In the genomic region with DNA sequence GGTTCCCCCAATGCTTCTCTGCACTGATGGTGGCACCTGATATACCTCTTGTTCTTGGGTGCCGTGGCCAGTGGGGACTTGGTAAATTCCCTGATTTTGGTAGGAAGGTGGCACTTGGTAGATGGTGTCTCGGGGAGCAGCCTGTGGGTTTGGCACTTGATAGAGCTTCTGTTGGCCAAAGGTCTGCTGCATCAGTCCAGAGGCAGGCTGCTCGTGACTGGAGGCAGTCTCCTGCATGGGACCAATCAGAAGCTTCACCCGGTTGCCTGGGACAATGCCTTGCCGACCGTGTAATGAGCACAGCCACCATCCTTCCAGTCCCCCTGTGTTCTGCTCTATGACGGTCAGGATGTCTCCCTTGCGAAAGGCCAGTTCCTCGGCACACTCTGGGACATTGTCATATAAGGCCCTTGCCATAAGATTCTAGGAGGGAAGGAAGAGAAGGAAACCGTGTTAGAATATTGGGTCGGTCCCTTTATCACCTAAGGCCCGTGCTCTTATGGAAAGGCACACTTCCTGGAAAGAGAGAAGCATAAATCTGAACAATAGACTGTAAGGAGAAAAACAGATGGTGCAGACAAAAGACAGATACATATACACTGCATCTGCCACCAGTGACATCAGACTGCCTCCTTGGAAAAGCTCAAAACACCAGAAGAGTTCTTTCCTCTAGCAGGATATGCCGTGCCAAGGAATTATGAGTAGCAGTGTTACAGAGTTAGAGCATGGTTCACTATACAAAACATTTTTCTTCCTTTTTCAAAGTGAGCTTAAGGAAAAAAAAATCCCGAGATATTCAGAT, we compare ENCODE assay signal across 1 cellular context.
A peak's percentile ranks its signal among the peaks of the same experiment; 100 is the strongest.
TF ChIP-seq lines count a peak whose summit lies in the region.

No MANE protein-coding gene starts in this region.

TF ChIP-seq in HepG2, 621 proteins besides CTCF, POLR2A, EP300 and RAD21 (continued from another document and continues in another):
- TF ChIP-seq, protein P1, sequence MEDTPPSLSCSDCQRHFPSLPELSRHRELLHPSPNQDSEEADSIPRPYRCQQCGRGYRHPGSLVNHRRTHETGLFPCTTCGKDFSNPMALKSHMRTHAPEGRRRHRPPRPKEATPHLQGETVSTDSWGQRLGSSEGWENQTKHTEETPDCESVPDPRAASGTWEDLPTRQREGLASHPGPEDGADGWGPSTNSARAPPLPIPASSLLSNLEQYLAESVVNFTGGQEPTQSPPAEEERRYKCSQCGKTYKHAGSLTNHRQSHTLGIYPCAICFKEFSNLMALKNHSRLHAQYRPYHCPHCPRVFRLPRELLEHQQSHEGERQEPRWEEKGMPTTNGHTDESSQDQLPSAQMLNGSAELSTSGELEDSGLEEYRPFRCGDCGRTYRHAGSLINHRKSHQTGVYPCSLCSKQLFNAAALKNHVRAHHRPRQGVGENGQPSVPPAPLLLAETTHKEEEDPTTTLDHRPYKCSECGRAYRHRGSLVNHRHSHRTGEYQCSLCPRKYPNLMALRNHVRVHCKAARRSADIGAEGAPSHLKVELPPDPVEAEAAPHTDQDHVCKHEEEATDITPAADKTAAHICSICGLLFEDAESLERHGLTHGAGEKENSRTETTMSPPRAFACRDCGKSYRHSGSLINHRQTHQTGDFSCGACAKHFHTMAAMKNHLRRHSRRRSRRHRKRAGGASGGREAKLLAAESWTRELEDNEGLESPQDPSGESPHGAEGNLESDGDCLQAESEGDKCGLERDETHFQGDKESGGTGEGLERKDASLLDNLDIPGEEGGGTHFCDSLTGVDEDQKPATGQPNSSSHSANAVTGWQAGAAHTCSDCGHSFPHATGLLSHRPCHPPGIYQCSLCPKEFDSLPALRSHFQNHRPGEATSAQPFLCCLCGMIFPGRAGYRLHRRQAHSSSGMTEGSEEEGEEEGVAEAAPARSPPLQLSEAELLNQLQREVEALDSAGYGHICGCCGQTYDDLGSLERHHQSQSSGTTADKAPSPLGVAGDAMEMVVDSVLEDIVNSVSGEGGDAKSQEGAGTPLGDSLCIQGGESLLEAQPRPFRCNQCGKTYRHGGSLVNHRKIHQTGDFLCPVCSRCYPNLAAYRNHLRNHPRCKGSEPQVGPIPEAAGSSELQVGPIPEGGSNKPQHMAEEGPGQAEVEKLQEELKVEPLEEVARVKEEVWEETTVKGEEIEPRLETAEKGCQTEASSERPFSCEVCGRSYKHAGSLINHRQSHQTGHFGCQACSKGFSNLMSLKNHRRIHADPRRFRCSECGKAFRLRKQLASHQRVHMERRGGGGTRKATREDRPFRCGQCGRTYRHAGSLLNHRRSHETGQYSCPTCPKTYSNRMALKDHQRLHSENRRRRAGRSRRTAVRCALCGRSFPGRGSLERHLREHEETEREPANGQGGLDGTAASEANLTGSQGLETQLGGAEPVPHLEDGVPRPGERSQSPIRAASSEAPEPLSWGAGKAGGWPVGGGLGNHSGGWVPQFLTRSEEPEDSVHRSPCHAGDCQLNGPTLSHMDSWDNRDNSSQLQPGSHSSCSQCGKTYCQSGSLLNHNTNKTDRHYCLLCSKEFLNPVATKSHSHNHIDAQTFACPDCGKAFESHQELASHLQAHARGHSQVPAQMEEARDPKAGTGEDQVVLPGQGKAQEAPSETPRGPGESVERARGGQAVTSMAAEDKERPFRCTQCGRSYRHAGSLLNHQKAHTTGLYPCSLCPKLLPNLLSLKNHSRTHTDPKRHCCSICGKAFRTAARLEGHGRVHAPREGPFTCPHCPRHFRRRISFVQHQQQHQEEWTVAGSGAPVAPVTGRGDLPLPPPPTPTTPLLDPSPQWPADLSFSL (CRISPR knock-in tag; IDR thresholded peaks at IDR 0.05) = no peak
- TF ChIP-seq RARA (CRISPR knock-in tag; IDR thresholded peaks at IDR 0.05) = no peak
- no peak for TF ChIP-seq MTF1 (CRISPR knock-in tag; IDR thresholded peaks at IDR 0.05)
- TF ChIP-seq, protein P2, sequence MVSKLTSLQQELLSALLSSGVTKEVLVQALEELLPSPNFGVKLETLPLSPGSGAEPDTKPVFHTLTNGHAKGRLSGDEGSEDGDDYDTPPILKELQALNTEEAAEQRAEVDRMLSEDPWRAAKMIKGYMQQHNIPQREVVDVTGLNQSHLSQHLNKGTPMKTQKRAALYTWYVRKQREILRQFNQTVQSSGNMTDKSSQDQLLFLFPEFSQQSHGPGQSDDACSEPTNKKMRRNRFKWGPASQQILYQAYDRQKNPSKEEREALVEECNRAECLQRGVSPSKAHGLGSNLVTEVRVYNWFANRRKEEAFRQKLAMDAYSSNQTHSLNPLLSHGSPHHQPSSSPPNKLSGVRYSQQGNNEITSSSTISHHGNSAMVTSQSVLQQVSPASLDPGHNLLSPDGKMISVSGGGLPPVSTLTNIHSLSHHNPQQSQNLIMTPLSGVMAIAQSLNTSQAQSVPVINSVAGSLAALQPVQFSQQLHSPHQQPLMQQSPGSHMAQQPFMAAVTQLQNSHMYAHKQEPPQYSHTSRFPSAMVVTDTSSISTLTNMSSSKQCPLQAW (CRISPR knock-in tag; IDR thresholded peaks at IDR 0.05) = 0 out of 2 replicates have a peak, but pooled peaks have one; percentile 36
- TF ChIP-seq, protein P3, sequence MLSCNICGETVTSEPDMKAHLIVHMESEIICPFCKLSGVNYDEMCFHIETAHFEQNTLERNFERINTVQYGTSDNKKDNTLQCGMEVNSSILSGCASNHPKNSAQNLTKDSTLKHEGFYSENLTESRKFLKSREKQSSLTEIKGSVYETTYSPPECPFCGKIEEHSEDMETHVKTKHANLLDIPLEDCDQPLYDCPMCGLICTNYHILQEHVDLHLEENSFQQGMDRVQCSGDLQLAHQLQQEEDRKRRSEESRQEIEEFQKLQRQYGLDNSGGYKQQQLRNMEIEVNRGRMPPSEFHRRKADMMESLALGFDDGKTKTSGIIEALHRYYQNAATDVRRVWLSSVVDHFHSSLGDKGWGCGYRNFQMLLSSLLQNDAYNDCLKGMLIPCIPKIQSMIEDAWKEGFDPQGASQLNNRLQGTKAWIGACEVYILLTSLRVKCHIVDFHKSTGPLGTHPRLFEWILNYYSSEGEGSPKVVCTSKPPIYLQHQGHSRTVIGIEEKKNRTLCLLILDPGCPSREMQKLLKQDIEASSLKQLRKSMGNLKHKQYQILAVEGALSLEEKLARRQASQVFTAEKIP (CRISPR knock-in tag; IDR thresholded peaks at IDR 0.05; ENCODE audit: borderline replicate concordance) = no peak
- no peak for TF ChIP-seq ZBTB8A (CRISPR knock-in tag; IDR thresholded peaks at IDR 0.05; ENCODE audit: borderline replicate concordance, low read depth)
- no peak for TF ChIP-seq ZNF143 (CRISPR knock-in tag; IDR thresholded peaks at IDR 0.05)
- no peak for TF ChIP-seq XBP1 (CRISPR knock-in tag; IDR thresholded peaks at IDR 0.05)
- TF ChIP-seq SP4 (CRISPR knock-in tag; IDR thresholded peaks at IDR 0.05) = peak; percentile 47; the same call in 1 of the 2 replicates
- TF ChIP-seq ZBTB7B (CRISPR knock-in tag; IDR thresholded peaks at IDR 0.05) = no peak
- TF ChIP-seq SMYD3 (CRISPR knock-in tag; IDR thresholded peaks at IDR 0.05) = no peak
- TF ChIP-seq CC2D1A (CRISPR knock-in tag; IDR thresholded peaks at IDR 0.05) = no peak
- TF ChIP-seq NFYB (CRISPR knock-in tag; IDR thresholded peaks at IDR 0.05) = no peak
- TF ChIP-seq ZNF33B (CRISPR knock-in tag; IDR thresholded peaks at IDR 0.05) = no peak
- TF ChIP-seq HOXD1 (CRISPR knock-in tag; IDR thresholded peaks at IDR 0.05) = no peak
- TF ChIP-seq SRY (CRISPR knock-in tag; IDR thresholded peaks at IDR 0.05) = no peak
- TF ChIP-seq, protein P4, sequence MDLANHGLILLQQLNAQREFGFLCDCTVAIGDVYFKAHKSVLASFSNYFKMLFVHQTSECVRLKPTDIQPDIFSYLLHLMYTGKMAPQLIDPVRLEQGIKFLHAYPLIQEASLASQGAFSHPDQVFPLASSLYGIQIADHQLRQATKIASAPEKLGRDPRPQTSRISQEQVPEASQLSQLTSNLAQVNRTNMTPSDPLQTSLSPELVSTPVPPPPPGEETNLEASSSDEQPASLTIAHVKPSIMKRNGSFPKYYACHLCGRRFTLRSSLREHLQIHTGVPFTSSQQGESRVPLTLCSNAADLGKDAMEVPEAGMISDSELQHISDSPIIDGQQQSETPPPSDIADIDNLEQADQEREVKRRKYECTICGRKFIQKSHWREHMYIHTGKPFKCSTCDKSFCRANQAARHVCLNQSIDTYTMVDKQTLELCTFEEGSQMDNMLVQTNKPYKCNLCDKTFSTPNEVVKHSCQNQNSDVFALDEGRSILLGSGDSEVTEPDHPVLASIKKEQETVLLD (CRISPR knock-in tag; IDR thresholded peaks at IDR 0.05; ENCODE audit: low read depth) = no peak
- peak; percentile 68 for TF ChIP-seq U2AF1 (optimal IDR thresholded peaks at IDR 0.05; ENCODE audit: low read depth, low read length)
- TF ChIP-seq CBX2 (IDR thresholded peaks at IDR 0.05; ENCODE audit: low read depth, low read length) = no peak
- TF ChIP-seq CBX2 (CRISPR knock-in tag; IDR thresholded peaks at IDR 0.05; ENCODE audit: low read depth) = no peak
- TF ChIP-seq, protein P5, sequence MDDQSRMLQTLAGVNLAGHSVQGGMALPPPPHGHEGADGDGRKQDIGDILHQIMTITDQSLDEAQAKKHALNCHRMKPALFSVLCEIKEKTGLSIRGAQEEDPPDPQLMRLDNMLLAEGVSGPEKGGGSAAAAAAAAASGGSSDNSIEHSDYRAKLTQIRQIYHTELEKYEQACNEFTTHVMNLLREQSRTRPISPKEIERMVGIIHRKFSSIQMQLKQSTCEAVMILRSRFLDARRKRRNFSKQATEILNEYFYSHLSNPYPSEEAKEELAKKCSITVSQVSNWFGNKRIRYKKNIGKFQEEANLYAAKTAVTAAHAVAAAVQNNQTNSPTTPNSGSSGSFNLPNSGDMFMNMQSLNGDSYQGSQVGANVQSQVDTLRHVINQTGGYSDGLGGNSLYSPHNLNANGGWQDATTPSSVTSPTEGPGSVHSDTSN (CRISPR knock-in tag; IDR thresholded peaks at IDR 0.05; ENCODE audit: borderline replicate concordance) = no peak
- TF ChIP-seq ZNF720 (CRISPR knock-in tag; IDR thresholded peaks at IDR 0.05) = no peak
- TF ChIP-seq, protein P6, sequence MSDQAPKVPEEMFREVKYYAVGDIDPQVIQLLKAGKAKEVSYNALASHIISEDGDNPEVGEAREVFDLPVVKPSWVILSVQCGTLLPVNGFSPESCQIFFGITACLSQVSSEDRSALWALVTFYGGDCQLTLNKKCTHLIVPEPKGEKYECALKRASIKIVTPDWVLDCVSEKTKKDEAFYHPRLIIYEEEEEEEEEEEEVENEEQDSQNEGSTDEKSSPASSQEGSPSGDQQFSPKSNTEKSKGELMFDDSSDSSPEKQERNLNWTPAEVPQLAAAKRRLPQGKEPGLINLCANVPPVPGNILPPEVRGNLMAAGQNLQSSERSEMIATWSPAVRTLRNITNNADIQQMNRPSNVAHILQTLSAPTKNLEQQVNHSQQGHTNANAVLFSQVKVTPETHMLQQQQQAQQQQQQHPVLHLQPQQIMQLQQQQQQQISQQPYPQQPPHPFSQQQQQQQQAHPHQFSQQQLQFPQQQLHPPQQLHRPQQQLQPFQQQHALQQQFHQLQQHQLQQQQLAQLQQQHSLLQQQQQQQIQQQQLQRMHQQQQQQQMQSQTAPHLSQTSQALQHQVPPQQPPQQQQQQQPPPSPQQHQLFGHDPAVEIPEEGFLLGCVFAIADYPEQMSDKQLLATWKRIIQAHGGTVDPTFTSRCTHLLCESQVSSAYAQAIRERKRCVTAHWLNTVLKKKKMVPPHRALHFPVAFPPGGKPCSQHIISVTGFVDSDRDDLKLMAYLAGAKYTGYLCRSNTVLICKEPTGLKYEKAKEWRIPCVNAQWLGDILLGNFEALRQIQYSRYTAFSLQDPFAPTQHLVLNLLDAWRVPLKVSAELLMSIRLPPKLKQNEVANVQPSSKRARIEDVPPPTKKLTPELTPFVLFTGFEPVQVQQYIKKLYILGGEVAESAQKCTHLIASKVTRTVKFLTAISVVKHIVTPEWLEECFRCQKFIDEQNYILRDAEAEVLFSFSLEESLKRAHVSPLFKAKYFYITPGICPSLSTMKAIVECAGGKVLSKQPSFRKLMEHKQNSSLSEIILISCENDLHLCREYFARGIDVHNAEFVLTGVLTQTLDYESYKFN (CRISPR knock-in tag; conservative IDR thresholded peaks at IDR 0.05) = no peak
- no peak for TF ChIP-seq ZNF660 (CRISPR knock-in tag; IDR thresholded peaks at IDR 0.05; ENCODE audit: borderline replicate concordance, low read depth)
- TF ChIP-seq ZNF768 (CRISPR knock-in tag; IDR thresholded peaks at IDR 0.05) = no peak
- no peak for TF ChIP-seq ZFAT (CRISPR knock-in tag; conservative IDR thresholded peaks at IDR 0.05)
- TF ChIP-seq, protein P7, sequence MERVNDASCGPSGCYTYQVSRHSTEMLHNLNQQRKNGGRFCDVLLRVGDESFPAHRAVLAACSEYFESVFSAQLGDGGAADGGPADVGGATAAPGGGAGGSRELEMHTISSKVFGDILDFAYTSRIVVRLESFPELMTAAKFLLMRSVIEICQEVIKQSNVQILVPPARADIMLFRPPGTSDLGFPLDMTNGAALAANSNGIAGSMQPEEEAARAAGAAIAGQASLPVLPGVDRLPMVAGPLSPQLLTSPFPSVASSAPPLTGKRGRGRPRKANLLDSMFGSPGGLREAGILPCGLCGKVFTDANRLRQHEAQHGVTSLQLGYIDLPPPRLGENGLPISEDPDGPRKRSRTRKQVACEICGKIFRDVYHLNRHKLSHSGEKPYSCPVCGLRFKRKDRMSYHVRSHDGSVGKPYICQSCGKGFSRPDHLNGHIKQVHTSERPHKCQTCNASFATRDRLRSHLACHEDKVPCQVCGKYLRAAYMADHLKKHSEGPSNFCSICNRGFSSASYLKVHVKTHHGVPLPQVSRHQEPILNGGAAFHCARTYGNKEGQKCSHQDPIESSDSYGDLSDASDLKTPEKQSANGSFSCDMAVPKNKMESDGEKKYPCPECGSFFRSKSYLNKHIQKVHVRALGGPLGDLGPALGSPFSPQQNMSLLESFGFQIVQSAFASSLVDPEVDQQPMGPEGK (CRISPR knock-in tag; IDR thresholded peaks at IDR 0.05) = no peak
- TF ChIP-seq TAF15 (IDR thresholded peaks at IDR 0.05; ENCODE audit: low read depth, low read length, poor library complexity, severe bottlenecking) = no peak
- no peak for TF ChIP-seq TP53 (CRISPR knock-in tag; conservative IDR thresholded peaks at IDR 0.05)
- no peak for TF ChIP-seq TSC22D2 (CRISPR knock-in tag; IDR thresholded peaks at IDR 0.05; ENCODE audit: borderline replicate concordance)
- TF ChIP-seq ZNF343 (CRISPR knock-in tag; IDR thresholded peaks at IDR 0.05) = no peak
- TF ChIP-seq SIN3A (IDR thresholded peaks at IDR 0.05; ENCODE audit: borderline replicate concordance, low read depth, low read length) = no peak
- no peak for TF ChIP-seq GLI4 (CRISPR knock-in tag; IDR thresholded peaks at IDR 0.05; ENCODE audit: borderline replicate concordance)
- TF ChIP-seq, protein P8, sequence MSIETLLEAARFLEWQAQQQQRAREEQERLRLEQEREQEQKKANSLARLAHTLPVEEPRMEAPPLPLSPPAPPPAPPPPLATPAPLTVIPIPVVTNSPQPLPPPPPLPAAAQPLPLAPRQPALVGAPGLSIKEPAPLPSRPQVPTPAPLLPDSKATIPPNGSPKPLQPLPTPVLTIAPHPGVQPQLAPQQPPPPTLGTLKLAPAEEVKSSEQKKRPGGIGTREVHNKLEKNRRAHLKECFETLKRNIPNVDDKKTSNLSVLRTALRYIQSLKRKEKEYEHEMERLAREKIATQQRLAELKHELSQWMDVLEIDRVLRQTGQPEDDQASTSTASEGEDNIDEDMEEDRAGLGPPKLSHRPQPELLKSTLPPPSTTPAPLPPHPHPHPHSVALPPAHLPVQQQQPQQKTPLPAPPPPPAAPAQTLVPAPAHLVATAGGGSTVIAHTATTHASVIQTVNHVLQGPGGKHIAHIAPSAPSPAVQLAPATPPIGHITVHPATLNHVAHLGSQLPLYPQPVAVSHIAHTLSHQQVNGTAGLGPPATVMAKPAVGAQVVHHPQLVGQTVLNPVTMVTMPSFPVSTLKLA (IDR thresholded peaks at IDR 0.05) = no peak
